ENCODE assay signal across 11 cellular contexts in the genomic region with DNA sequence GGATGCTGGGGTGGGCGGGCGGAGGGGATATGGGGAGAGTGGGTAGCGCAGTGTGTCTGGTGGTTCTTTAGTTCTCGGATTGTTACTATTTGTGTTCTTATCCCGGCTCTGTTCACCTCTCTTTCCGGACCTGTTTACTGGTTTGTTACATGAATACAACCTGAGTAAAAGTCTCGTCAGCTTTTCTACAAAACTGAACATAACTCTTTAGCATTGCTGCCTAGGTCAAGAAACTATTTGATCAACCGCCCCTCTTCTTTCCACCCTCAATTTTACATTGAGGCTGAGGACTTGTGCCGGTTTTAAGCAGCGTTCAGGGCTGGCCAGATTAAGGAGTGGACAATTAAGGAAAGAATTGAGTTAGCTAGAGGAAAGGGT. TPM values are rescaled to one million over a fixed set of nuclear protein-coding genes. Genes with fewer than 3 reads are reported as not detected.
A peak's percentile ranks its signal among the peaks of the same experiment; 100 is the strongest.
DNase-seq lines count a peak whose midpoint lies in the region; ATAC-seq and TF ChIP-seq lines count a peak whose summit lies in the region.
"Had no signal": no experiment of that assay in that cellular context is flagged by ENCODE, and none has a peak within 500 bp of the region (broad histone marks: within the 10 kb centered on the region; RNA-seq: fewer than 3 reads in every experiment).

No MANE protein-coding gene starts in this region.

- ATAC-seq in RWPE2 (ENCODE audit: low read depth): no peak

- no peak for TF ChIP-seq EP300 in sigmoid colon (IDR thresholded peaks at IDR 0.05)

- peak overlapping the region; percentile 91 for H3K4me3 ChIP-seq in Caco-2 (ENCODE audit: low read depth, low read length)
- H3K4me3 ChIP-seq in RWPE2 (ENCODE audit: severe bottlenecking): peak overlapping the region; percentile 87
- peak overlapping the region; percentile 93 to 98 for H3K4me3 ChIP-seq in foreskin fibroblast (ENCODE audit: low read depth in 1 of 2, low read length in 2 of 2)
- peak overlapping the region; percentile 51 to 93 (median 84) for H3K4me3 ChIP-seq in sigmoid colon

- intact Hi-C loops in Caco-2 (cut with micrococcal nuclease; ENCODE audit: unreplicated experiment) (no loop called here), sigmoid colon (cut with DNase I) (loop anchor here (2.0 to 5.0 kb wide), 4 partner anchors 60 to 1210 kb away; a partner anchor contains a TSS)

- H3K9me3 ChIP-seq in Caco-2 (no peaks in the 10 kb centered on the region), RWPE2 (ENCODE audit: severe bottlenecking) (no peaks in the 10 kb centered on the region), sigmoid colon (no peaks in the 10 kb centered on the region)

- no peaks in the 10 kb centered on the region for H3K9me3 Mint-ChIP-seq in Caco-2 (ENCODE audit: unreplicated experiment)
- no peaks in the 10 kb centered on the region for H3K9me3 Mint-ChIP-seq in activated T-cell treated with anti-CD3 and anti-CD28 coated beads, Interleukin-2, amount 50 U/mL, for 24 hours
- H3K9me3 Mint-ChIP-seq: activated B cell treated with CpG ODN at 0.5 μM for 24 hours; central memory CD8-positive, alpha-beta T cell had no signal

- TF ChIP-seq CTCF in Caco-2 (IDR thresholded peaks at IDR 0.05; ENCODE audit: insufficient read depth in 1 of 2, low read depth in 1 of 2, low read length in 1 of 2, severe bottlenecking in 1 of 2, unreplicated experiment in 1 of 2) (no peak), RWPE2 (IDR thresholded peaks at IDR 0.05; ENCODE audit: poor library complexity, severe bottlenecking) (no peak), foreskin fibroblast (IDR thresholded peaks at IDR 0.05; ENCODE audit: low read depth, low read length) (no peak), sigmoid colon (IDR thresholded peaks at IDR 0.05) (no peak)

- CTCF ChIA-PET in Caco-2 (lab: Charles Lee): no interaction called here

- H3K4me1 ChIP-seq in Caco-2: no peaks in the 10 kb centered on the region
- no peaks in the 10 kb centered on the region for H3K4me1 ChIP-seq in RWPE2 (ENCODE audit: insufficient read depth, poor library complexity, severe bottlenecking)
- peaks cover 0 to 25% (median 13%) of the 10 kb centered on the region in 4 donors for H3K4me1 ChIP-seq in sigmoid colon

- H3K27ac ChIP-seq in RWPE2 (ENCODE audit: poor library complexity, severe bottlenecking) (peak overlapping the region; percentile 74), sigmoid colon (peak overlapping the region; percentile 84 to 93 (median 88))

- no peak overlapping the region for H3K4me3 Mint-ChIP-seq in Caco-2 (ENCODE audit: unreplicated experiment)
- H3K4me3 Mint-ChIP-seq in activated T-cell treated with anti-CD3 and anti-CD28 coated beads, Interleukin-2, amount 50 U/mL, for 24 hours: no peak overlapping the region
- H3K4me3 Mint-ChIP-seq: activated B cell treated with CpG ODN at 0.5 μM for 24 hours; central memory CD8-positive, alpha-beta T cell had no signal

- DNase-seq in Caco-2 (no peak), RWPE2 (ENCODE audit: low spot score) (no peak), foreskin fibroblast (no peak), sigmoid colon (no peak), GDM1 (lab: John Stamatoyannopoulos, UW) (no peak), C1 segment of cervical spinal cord (lab: John Stamatoyannopoulos, UW) (no peak), germinal center (ENCODE audit: low spot score) (no peak)
- DNase-seq in activated T-cell treated with anti-CD3 and anti-CD28 coated beads, Interleukin-2, amount 50 U/mL, for 24 hours: no peak

- no peaks in the 10 kb centered on the region for H3K27me3 ChIP-seq in Caco-2 (replicated peaks; ENCODE audit: control insufficient read depth, insufficient read depth, low read length)
- no peaks in the 10 kb centered on the region for H3K27me3 ChIP-seq in RWPE2 (ENCODE audit: insufficient read depth, poor library complexity, severe bottlenecking)
- H3K27me3 ChIP-seq in sigmoid colon: peaks cover 7 to 25% (median 20%) of the 10 kb centered on the region in 3 donors

- peaks cover 16% of the 10 kb centered on the region for H3K36me3 Mint-ChIP-seq in Caco-2 (ENCODE audit: insufficient read depth, unreplicated experiment)
- H3K36me3 Mint-ChIP-seq in activated T-cell treated with anti-CD3 and anti-CD28 coated beads, Interleukin-2, amount 50 U/mL, for 24 hours (ENCODE audit: low read depth): peaks cover 21% of the 10 kb centered on the region

- TF ChIP-seq POLR2A in sigmoid colon (IDR thresholded peaks at IDR 0.05): no peak

- POLR2A ChIA-PET in Caco-2 (lab: Charles Lee): interaction anchor here (0.6 kb wide), 1 partner anchor 698 kb away, joined by 3 read pairs; no protein-coding TSS in a partner anchor

- no TSS peak for BruUV-seq in Caco-2 (replicated peaks; lab: Mats Ljungman, UMichigan)

- H3K27me3 Mint-ChIP-seq in Caco-2 (ENCODE audit: insufficient read depth, unreplicated experiment): no peaks in the 10 kb centered on the region
- H3K27me3 Mint-ChIP-seq in activated T-cell treated with anti-CD3 and anti-CD28 coated beads, Interleukin-2, amount 50 U/mL, for 24 hours: peaks cover 24% of the 10 kb centered on the region
- H3K27me3 Mint-ChIP-seq: progenitor cell of endocrine pancreas had no signal

- no peak overlapping the region for H3K27ac Mint-ChIP-seq in Caco-2 (ENCODE audit: unreplicated experiment)
- no peak overlapping the region for H3K27ac Mint-ChIP-seq in activated T-cell treated with anti-CD3 and anti-CD28 coated beads, Interleukin-2, amount 50 U/mL, for 24 hours
- H3K27ac Mint-ChIP-seq: activated B cell treated with CpG ODN at 0.5 μM for 24 hours had no signal

- H3K36me3 ChIP-seq in Caco-2 (ENCODE audit: control insufficient read depth, insufficient read depth, low read length) (no peaks in the 10 kb centered on the region), RWPE2 (ENCODE audit: low read depth) (peaks cover 15% of the 10 kb centered on the region), sigmoid colon (peaks cover 0 to 24% (median 9%) of the 10 kb centered on the region in 4 donors)

- WGBS in sigmoid colon, 2 donors: 3 to 4% methylated on average over 10 of the region's 10 CpGs

- no peaks in the 10 kb centered on the region for H3K4me1 Mint-ChIP-seq in Caco-2 (ENCODE audit: low read depth, unreplicated experiment)
- peaks cover 46% of the 10 kb centered on the region for H3K4me1 Mint-ChIP-seq in activated T-cell treated with anti-CD3 and anti-CD28 coated beads, Interleukin-2, amount 50 U/mL, for 24 hours (ENCODE audit: low read depth)

RNA-seq across cellular contexts. Expression of a gene that starts 0.6 kb away (rescaled TPM):
- 15.1 and 17.0 TPM in 2 replicates for total RNA-seq in Caco-2 (2022)
- 10 to 100 TPM; 10.2 to 19.4 (median 15.8) TPM for total RNA-seq in sigmoid colon
- 10 to 100 TPM; 12.6 to 21.3 (median 19.8) TPM for polyA plus RNA-seq in sigmoid colon

RNA-seq across cellular contexts. Expression of a gene that starts 59.2 kb away (rescaled TPM):
- total RNA-seq in Caco-2 (2022) (29.6 and 30.8 TPM in 2 replicates), sigmoid colon (100 to 1,000 TPM in 1 of 4 donors, 10 to 100 TPM in 3; 70.6 to 104 (median 77.2) TPM)
- 10 to 100 TPM; 55.9 to 67.2 (median 56.2) TPM for polyA plus RNA-seq in sigmoid colon
